ENCODE assay signal across 8 cellular contexts in the genomic region with DNA sequence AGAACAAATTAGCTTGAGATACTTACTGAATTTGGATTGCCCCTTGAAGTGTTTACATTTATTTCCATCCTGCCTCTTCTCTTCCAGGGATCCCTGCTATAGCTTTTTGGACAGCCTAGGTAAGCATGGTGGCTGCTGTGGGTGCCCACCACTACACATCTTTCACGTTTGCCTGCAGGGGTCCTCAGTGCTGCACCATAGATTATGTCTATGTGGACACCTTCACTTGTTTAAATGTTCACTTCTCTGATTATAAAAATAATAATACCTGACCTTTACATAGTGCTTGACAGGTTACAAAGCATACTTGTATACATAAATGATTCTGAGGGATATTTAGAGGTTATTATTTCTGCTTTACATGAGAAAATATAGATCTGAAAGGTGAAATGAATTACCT.
A peak's percentile ranks its signal among the peaks of the same experiment; 100 is the strongest.
DNase-seq lines count a peak whose midpoint lies in the region; ATAC-seq, FAIRE-seq and TF ChIP-seq lines count a peak whose summit lies in the region.

No MANE protein-coding gene starts in this region.

- H3K18ac ChIP-seq in H1 (ENCODE audit: extremely low read depth, low read length), result no peak overlapping the region

- no peak overlapping the region for H4K91ac ChIP-seq in H1 (replicated peaks; ENCODE audit: insufficient read length, low read length)

- no peak overlapping the region for H2BK12ac ChIP-seq in H1 (ENCODE audit: low read depth, low read length)

- DNase-seq in NCI-H2171 treated with DMSO at 0.1 percent for 48 hours (lab: John Stamatoyannopoulos, UW) (peak; percentile 3), NCI-H2171 (lab: John Stamatoyannopoulos, UW) (no peak), NB4 (ENCODE audit: low read depth) (peak; percentile 41), H1 (ENCODE audit: low read depth in 1 of 2, low spot score in 2 of 2) (peak in 1 of 2 experiments; percentile 53), small intestine (peak; percentile 34), urothelium cell line (ENCODE audit: low spot score) (no peak)

- H3K4ac ChIP-seq in H1 (replicated peaks; ENCODE audit: insufficient read length, low read depth, low read length), result no peak overlapping the region

- H4K8ac ChIP-seq in H1 (ENCODE audit: extremely low read depth, insufficient read depth, low read length), result no peak overlapping the region

- TF ChIP-seq POLR2A in NB4 (IDR thresholded peaks at IDR 0.05; ENCODE audit: extremely low read depth, insufficient read length) (no peak), H1 (IDR thresholded peaks at IDR 0.05; ENCODE audit: control extremely low read depth in 1 of 2, low read depth in 2 of 2, low read length in 2 of 2) (no peak)

- H3K9me3 ChIP-seq in H1 (ENCODE audit: insufficient read depth in 2 of 2, low read depth in 1 of 2, low read length in 1 of 2) (no peaks in the 10 kb centered on the region), small intestine (ENCODE audit: control insufficient read depth, low read depth) (no peaks in the 10 kb centered on the region)

- TF ChIP-seq CTCF in NB4 (IDR thresholded peaks at IDR 0.05; ENCODE audit: low read depth, low read length) (peak; percentile 40), H1 (IDR thresholded peaks at IDR 0.05; ENCODE audit: control extremely low read depth in 1 of 3, insufficient read depth in 1 of 3, low read depth in 1 of 3, low read length in 3 of 3) (peak; percentile 43 to 54 (median 50))

- no peaks in the 10 kb centered on the region for H3K79me2 ChIP-seq in H1 (ENCODE audit: control insufficient read depth in 1 of 2, insufficient read depth in 2 of 2, low read length in 2 of 2)

- peak; percentile 78 to 79 for TF ChIP-seq RAD21 in H1 (IDR thresholded peaks at IDR 0.05 in 1 of 2, conservative IDR thresholded peaks at IDR 0.05 in 1 of 2; ENCODE audit: low read depth in 2 of 2, low read length in 2 of 2)

- TF ChIP-seq EP300 in H1 (IDR thresholded peaks at IDR 0.05; ENCODE audit: borderline replicate concordance in 1 of 2, low read depth in 2 of 2, low read length in 2 of 2), result no peak

- no peak overlapping the region for H3K9ac ChIP-seq in H1 (replicated peaks in 1 of 4; ENCODE audit: extremely low read depth in 1 of 4, low read depth in 3 of 4, low read length in 3 of 4)

- no peak overlapping the region for H3K4me2 ChIP-seq in H1 (ENCODE audit: insufficient read depth in 1 of 2, low read depth in 2 of 2, low read length in 2 of 2)

- H3K4me3 ChIP-seq in NB4 (ENCODE audit: low read depth, low read length) (no peak overlapping the region), H1 (ENCODE audit: extremely low read depth in 1 of 4, insufficient read depth in 2 of 4, low read depth in 3 of 4, low read length in 4 of 4) (no peak overlapping the region), small intestine (ENCODE audit: low read depth in 1 of 2, low read length in 2 of 2) (no peak overlapping the region)

- ATAC-seq in GM19463 (IDR thresholded peaks at IDR 0.05; ENCODE audit: unreplicated experiment) (peak; percentile 41), HG03135 (IDR thresholded peaks at IDR 0.05; ENCODE audit: unreplicated experiment) (no peak)

- no peak overlapping the region for H4K5ac ChIP-seq in H1 (ENCODE audit: insufficient read length, low read depth, low read length)

- no peak overlapping the region for H2AFZ ChIP-seq in H1 (ENCODE audit: low read length)

- no peak overlapping the region for H2BK120ac ChIP-seq in H1 (replicated peaks; ENCODE audit: low read depth, low read length)

- H3K4me1 ChIP-seq in H1 (replicated peaks in 1 of 4; ENCODE audit: control insufficient read depth in 3 of 4, insufficient read depth in 4 of 4, low read length in 3 of 4), result no peaks in the 10 kb centered on the region
- no peaks in the 10 kb centered on the region for H3K4me1 ChIP-seq in small intestine (ENCODE audit: control insufficient read depth in 2 of 2, insufficient read depth in 1 of 2, low read depth in 1 of 2, low read length in 1 of 2)

- H3K23me2 ChIP-seq in H1 (ENCODE audit: low read depth, low read length), result no peaks in the 10 kb centered on the region

- no peak overlapping the region for H2BK15ac ChIP-seq in H1 (ENCODE audit: low read length)

- no peak overlapping the region for H3K14ac ChIP-seq in H1 (ENCODE audit: insufficient read length)

- no peak overlapping the region for H2BK20ac ChIP-seq in H1 (ENCODE audit: low read length)

- no peaks in the 10 kb centered on the region for H4K20me1 ChIP-seq in H1 (replicated peaks in 1 of 2; ENCODE audit: control insufficient read depth in 1 of 2, insufficient read depth in 2 of 2, low read length in 2 of 2)

- no peaks in the 10 kb centered on the region for H3K79me1 ChIP-seq in H1 (ENCODE audit: low read depth, low read length)

- FAIRE-seq in H1 (lab: Jason Lieb, UNC) (no peak), small intestine (lab: Jason Lieb, UNC) (no peak), urothelium cell line (lab: Jason Lieb, UNC) (no peak)

- H3K27me3 ChIP-seq in H1 (replicated peaks in 1 of 4; ENCODE audit: control insufficient read depth in 3 of 4, extremely low read depth in 1 of 4, insufficient read depth in 3 of 4, low read length in 3 of 4) (no peaks in the 10 kb centered on the region), small intestine (ENCODE audit: control insufficient read depth in 2 of 2, insufficient read depth in 2 of 2, low read length in 2 of 2) (no peaks in the 10 kb centered on the region)

- no peak overlapping the region for H2BK5ac ChIP-seq in H1 (ENCODE audit: low read depth, low read length)

- H3K36me3 ChIP-seq in H1 (ENCODE audit: control insufficient read depth in 2 of 4, insufficient read depth in 4 of 4, low read length in 3 of 4) (no peaks in the 10 kb centered on the region), small intestine (ENCODE audit: control insufficient read depth in 2 of 2, insufficient read depth in 2 of 2, low read length in 2 of 2) (no peaks in the 10 kb centered on the region)

- CTCF ChIA-PET in H1 (lab: Charles Lee; ENCODE audit: partially characterized antibody), result interaction anchor here (0.6 to 5.1 kb wide), 34 partner anchors 10 to 513 kb away, joined by 3 to 25 read pairs (median 4); a partner anchor contains a TSS

- H3K27ac ChIP-seq in H1 (ENCODE audit: low read depth, low read length) (no peak overlapping the region), small intestine (ENCODE audit: low read depth in 1 of 2, low read length in 1 of 2) (no peak overlapping the region)

- H3K23ac ChIP-seq in H1 (ENCODE audit: insufficient read length), result no peak overlapping the region

- no peak overlapping the region for H3K56ac ChIP-seq in H1 (replicated peaks; ENCODE audit: insufficient read length, low read depth, low read length)

- POLR2A ChIA-PET in H1 (lab: Charles Lee; ENCODE audit: partially characterized antibody), result no interaction called here

- 30% methylated on average over 1 of the region's 1 CpG; no CpG with 5 or more reads in 1 of the 2 experiments for WGBS in H1 (ENCODE audit: extremely low coverage in 1 of 2, insufficient coverage in 1 of 2, insufficient read length in 1 of 2, insufficient replicate concordance in 2 of 2, low coverage in 1 of 2, low lambda C conversion rate in 2 of 2, missing lambda C conversion rate in 1 of 2), 2 experiments
- 16 to 32% (median 20%) methylated on average over 1 of the region's 1 CpG for WGBS in small intestine, 3 donors

- no peak overlapping the region for H2AK5ac ChIP-seq in H1 (ENCODE audit: low read depth, low read length)

TF ChIP-seq in H1, 55 proteins besides CTCF, POLR2A, EP300 and RAD21:
- TF ChIP-seq RBBP5 (IDR thresholded peaks at IDR 0.05; ENCODE audit: borderline replicate concordance, low read depth, low read length) (no peak), RNF2 (IDR thresholded peaks at IDR 0.05; ENCODE audit: borderline replicate concordance, low read depth, low read length, missing control alignments, poor library complexity, severe bottlenecking) (no peak), CTBP2 (IDR thresholded peaks at IDR 0.05; ENCODE audit: borderline replicate concordance, insufficient read depth, insufficient read length, low read length) (no peak), SIX5 (IDR thresholded peaks at IDR 0.05; ENCODE audit: low read depth, low read length) (no peak), GABPA (IDR thresholded peaks at IDR 0.05; ENCODE audit: borderline replicate concordance, insufficient read depth, low read length) (no peak), HDAC2 (IDR thresholded peaks at IDR 0.05; ENCODE audit: borderline replicate concordance in 1 of 2, low read depth in 2 of 2, low read length in 2 of 2) (no peak), EZH2 (IDR thresholded peaks at IDR 0.05; ENCODE audit: low read depth, low read length, severe bottlenecking) (no peak), MAFK (IDR thresholded peaks at IDR 0.05; ENCODE audit: low read depth, low read length) (no peak), JUN (IDR thresholded peaks at IDR 0.05; ENCODE audit: low read depth, low read length) (no peak), FOSL1 (IDR thresholded peaks at IDR 0.05; ENCODE audit: insufficient read depth, low read depth, low read length) (no peak), SUZ12 (IDR thresholded peaks at IDR 0.05; ENCODE audit: low read length) (no peak), BACH1 (IDR thresholded peaks at IDR 0.05; ENCODE audit: low read length) (no peak), TAF7 (optimal IDR thresholded peaks at IDR 0.05; ENCODE audit: borderline replicate concordance, low read depth, low read length) (no peak), KDM1A (IDR thresholded peaks at IDR 0.05; ENCODE audit: borderline replicate concordance, low read length) (no peak), YY1 (IDR thresholded peaks at IDR 0.05; ENCODE audit: low read depth, low read length) (no peak), KDM4A (IDR thresholded peaks at IDR 0.05; ENCODE audit: low read depth, low read length, severe bottlenecking) (no peak), GTF2F1 (IDR thresholded peaks at IDR 0.05; ENCODE audit: borderline replicate concordance, low read depth, low read length) (no peak), PHF8 (conservative IDR thresholded peaks at IDR 0.05; ENCODE audit: low read depth, low read length) (no peak)

Comparison
In these comparisons a context has a peak if more than half of its experiments do, and no peak if none do; other contexts are left out.
1. DNase-seq: peak in NCI-H2171 treated with DMSO at 0.1 percent for 48 hours (single experiment), NB4 (single experiment) and small intestine (single experiment); none in NCI-H2171 (single experiment) and urothelium cell line (single experiment).